In the genomic region with DNA sequence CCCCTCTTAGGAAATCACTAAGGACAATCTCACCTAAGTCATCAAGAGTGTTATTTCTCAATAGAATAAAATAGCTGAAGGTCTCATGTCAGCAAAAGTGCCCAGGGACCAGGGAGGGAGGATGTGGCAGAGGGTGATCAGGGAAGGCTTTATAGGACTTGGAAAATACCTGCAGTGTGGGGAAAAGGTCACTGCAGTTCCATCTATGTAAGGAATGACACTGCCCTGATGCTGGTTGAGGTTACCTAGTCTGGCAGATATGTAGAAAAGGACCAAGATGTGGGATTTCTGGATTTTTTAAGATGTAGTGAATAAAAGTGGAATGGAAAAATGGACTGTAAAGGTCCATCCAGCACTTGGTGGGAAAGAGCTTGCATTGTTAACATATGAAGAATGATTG, we compare ENCODE assay signal across 2 cellular contexts.
TF ChIP-seq lines count a peak whose summit lies in the region.

No MANE protein-coding gene starts in this region.

TF ChIP-seq in HepG2, 621 proteins besides CTCF, POLR2A, EP300 and RAD21:
- TF ChIP-seq SALL2 (CRISPR knock-in tag; IDR thresholded peaks at IDR 0.05) (no peak), ZNF33B (CRISPR knock-in tag; IDR thresholded peaks at IDR 0.05) (no peak), ZNF547 (CRISPR knock-in tag; IDR thresholded peaks at IDR 0.05) (no peak), CREB1 (IDR thresholded peaks at IDR 0.05) (no peak), CREB1 (CRISPR knock-in tag; IDR thresholded peaks at IDR 0.05) (no peak), NFRKB (IDR thresholded peaks at IDR 0.05) (no peak)
- TF ChIP-seq, protein P1, sequence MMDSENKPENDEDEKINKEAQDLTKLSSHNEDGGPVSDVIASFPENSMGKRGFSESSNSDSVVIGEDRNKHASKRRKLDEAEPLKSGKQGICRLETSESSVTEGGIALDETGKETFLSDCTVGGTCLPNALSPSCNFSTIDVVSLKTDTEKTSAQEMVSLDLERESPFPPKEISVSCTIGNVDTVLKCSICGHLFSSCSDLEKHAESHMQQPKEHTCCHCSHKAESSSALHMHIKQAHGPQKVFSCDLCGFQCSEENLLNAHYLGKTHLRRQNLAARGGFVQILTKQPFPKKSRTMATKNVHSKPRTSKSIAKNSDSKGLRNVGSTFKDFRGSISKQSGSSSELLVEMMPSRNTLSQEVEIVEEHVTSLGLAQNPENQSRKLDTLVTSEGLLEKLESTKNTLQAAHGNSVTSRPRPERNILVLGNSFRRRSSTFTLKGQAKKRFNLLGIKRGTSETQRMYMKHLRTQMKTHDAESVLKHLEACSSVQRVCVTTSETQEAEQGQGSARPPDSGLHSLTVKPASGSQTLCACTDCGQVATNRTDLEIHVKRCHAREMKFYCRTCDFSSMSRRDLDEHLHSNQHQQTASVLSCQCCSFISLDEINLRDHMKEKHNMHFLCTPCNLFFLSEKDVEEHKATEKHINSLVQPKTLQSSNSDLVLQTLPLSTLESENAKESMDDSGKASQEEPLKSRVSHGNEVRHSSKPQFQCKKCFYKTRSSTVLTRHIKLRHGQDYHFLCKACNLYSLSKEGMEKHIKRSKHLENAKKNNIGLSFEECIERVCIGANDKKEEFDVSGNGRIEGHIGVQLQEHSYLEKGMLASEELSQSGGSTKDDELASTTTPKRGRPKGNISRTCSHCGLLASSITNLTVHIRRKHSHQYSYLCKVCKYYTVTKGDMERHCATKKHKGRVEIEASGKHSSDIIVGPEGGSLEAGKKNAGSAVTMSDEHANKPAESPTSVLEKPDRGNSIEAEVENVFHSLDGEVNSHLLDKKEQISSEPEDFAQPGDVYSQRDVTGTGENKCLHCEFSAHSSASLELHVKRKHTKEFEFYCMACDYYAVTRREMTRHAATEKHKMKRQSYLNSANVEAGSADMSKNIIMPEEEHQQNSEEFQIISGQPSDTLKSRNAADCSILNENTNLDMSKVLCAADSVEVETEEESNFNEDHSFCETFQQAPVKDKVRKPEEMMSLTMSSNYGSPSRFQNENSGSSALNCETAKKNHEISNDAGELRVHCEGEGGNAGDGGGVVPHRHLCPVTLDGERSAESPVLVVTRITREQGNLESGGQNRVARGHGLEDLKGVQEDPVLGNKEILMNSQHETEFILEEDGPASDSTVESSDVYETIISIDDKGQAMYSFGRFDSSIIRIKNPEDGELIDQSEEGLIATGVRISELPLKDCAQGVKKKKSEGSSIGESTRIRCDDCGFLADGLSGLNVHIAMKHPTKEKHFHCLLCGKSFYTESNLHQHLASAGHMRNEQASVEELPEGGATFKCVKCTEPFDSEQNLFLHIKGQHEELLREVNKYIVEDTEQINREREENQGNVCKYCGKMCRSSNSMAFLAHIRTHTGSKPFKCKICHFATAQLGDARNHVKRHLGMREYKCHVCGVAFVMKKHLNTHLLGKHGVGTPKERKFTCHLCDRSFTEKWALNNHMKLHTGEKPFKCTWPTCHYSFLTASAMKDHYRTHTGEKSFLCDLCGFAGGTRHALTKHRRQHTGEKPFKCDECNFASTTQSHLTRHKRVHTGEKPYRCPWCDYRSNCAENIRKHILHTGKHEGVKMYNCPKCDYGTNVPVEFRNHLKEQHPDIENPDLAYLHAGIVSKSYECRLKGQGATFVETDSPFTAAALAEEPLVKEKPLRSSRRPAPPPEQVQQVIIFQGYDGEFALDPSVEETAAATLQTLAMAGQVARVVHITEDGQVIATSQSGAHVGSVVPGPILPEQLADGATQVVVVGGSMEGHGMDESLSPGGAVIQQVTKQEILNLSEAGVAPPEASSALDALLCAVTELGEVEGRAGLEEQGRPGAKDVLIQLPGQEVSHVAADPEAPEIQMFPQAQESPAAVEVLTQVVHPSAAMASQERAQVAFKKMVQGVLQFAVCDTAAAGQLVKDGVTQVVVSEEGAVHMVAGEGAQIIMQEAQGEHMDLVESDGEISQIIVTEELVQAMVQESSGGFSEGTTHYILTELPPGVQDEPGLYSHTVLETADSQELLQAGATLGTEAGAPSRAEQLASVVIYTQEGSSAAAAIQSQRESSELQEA (CRISPR knock-in tag; IDR thresholded peaks at IDR 0.05; ENCODE audit: not compliant biosample characterization): no peak
TF ChIP-seq in HepG2: peak in this region for 0.

TF ChIP-seq in GM12891, 5 proteins besides CTCF, POLR2A, EP300 and RAD21:
- TF ChIP-seq TAF1 (IDR thresholded peaks at IDR 0.05; ENCODE audit: low read depth, low read length) (no peak), SPI1 (IDR thresholded peaks at IDR 0.05; ENCODE audit: low read depth, low read length) (no peak), PAX5 (IDR thresholded peaks at IDR 0.05; ENCODE audit: insufficient read depth, low read length, severe bottlenecking) (no peak), POU2F2 (IDR thresholded peaks at IDR 0.05; ENCODE audit: low read depth, low read length) (no peak), POLR2AphosphoS5 (IDR thresholded peaks at IDR 0.05; ENCODE audit: low read depth, low read length) (no peak)
